ENCODE assay signal across 15 cellular contexts in the genomic region with DNA sequence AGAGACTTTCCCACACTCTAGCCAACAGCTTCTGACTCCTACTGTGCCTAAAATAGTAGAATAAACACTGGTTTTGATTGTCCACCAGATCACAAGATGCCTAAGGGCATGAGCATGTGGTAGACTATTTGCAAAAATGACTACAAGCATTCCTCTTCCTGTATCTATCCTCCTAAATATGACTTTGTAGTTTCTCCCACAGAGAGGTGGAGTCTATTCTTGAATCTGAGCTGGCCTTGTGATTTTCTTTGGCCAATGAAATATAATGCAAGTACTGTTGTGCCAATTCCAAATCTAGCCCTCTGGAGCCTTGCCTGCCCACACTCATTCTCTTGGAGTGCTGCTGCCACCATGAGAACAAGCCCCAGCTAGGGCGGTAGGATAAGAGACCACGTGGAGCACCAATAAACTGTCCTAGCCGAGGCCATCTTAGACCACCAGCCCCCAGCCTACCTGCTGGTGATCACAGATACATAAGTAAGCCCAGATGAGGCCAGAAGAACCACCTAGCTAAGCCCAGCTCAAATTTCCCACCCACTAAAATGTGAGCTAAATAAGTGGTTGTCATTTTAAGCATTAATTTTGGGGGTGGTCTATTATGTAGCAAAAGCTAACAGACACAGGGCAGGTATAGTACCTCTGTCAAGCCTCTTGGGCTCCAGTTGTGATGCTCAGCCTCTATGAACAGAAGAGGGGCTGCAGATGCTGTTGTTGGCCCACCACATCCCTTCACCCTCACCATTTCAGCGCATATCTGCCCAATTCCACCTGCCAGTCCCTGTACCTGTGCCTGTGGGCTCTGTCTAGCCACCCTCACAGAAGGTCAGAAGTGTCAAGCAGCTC. TPM values are rescaled to one million over a fixed set of nuclear protein-coding genes. Genes with fewer than 3 reads are reported as not detected.
DNase-seq lines count a peak whose midpoint lies in the region; ATAC-seq and TF ChIP-seq lines count a peak whose summit lies in the region.
"Had no signal": no experiment of that assay in that cellular context is flagged by ENCODE, and none has a peak within 500 bp of the region (broad histone marks: within the 10 kb centered on the region; RNA-seq: fewer than 3 reads in every experiment).

No MANE protein-coding gene starts in this region.

- peaks cover 8% of the 10 kb centered on the region for H3K4me1 ChIP-seq in foreskin keratinocyte
- H3K4me1 ChIP-seq in tibial artery = peaks cover 0 to 12% (median 10%) of the 10 kb centered on the region in 4 donors
- peaks cover 21% of the 10 kb centered on the region for H3K4me1 ChIP-seq in hepatocyte (ENCODE audit: insufficient read depth)

- intact Hi-C loops in activated CD4-positive, alpha-beta T cell treated with anti-CD3 and anti-CD28 coated beads for 36 hours (cut with DNase I, micrococcal nuclease) = no loop called here
- intact Hi-C loops in tibial artery (cut with DNase I; ENCODE audit: low total_unique reads) = no loop called here

- H3K27me3 Mint-ChIP-seq in activated CD4-positive, alpha-beta T cell treated with anti-CD3 and anti-CD28 coated beads, Interleukin-2, amount 10 ng/mL, durations not matched to agents 7 days and 5 days = no peaks in the 10 kb centered on the region
- H3K27me3 Mint-ChIP-seq in activated CD4-positive, alpha-beta T cell treated with anti-CD3 and anti-CD28 coated beads for 36 hours = no peaks in the 10 kb centered on the region
- no peaks in the 10 kb centered on the region for H3K27me3 Mint-ChIP-seq in activated T-helper 17 cell treated with anti-CD3 and anti-CD28 coated beads, Interleukin-2, amount 50 U/mL, for 72 hours

- DNase-seq in activated CD4-positive, alpha-beta T cell treated with anti-CD3 and anti-CD28 coated beads, Interleukin-2, amount 10 ng/mL, durations not matched to agents 7 days and 5 days = no peak
- DNase-seq in activated CD4-positive, alpha-beta T cell treated with anti-CD3 and anti-CD28 coated beads for 36 hours = no peak
- peak in 1 of 2 donors; percentile 87 for DNase-seq in foreskin keratinocyte
- DNase-seq in tibial artery = peak in 1 of 2 donors; percentile 21
- DNase-seq in hepatocyte (ENCODE audit: low spot score) = no peak
- DNase-seq in NCI-H1694 (lab: John Stamatoyannopoulos, UW) = no peak
- DNase-seq: activated naive CD4-positive, alpha-beta T cell; AML-193; effector CD8-positive, alpha-beta T cell; immature natural killer cell; natural killer cell; NCI-H2029 had no signal

- H3K79me2 ChIP-seq in hepatocyte = no peaks in the 10 kb centered on the region

- no peak overlapping the region for H3K4me3 Mint-ChIP-seq in activated CD4-positive, alpha-beta T cell treated with anti-CD3 and anti-CD28 coated beads, Interleukin-2, amount 10 ng/mL, durations not matched to agents 7 days and 5 days
- H3K4me3 Mint-ChIP-seq in activated CD4-positive, alpha-beta T cell treated with anti-CD3 and anti-CD28 coated beads for 36 hours = no peak overlapping the region
- H3K4me3 Mint-ChIP-seq in activated T-helper 17 cell treated with anti-CD3 and anti-CD28 coated beads, Interleukin-2, amount 50 U/mL, for 72 hours = no peak overlapping the region
- H3K4me3 Mint-ChIP-seq: immature natural killer cell, natural killer cell, WTC11 had no signal

- ATAC-seq in activated CD4-positive, alpha-beta T cell treated with anti-CD3 and anti-CD28 coated beads for 36 hours = no peak
- ATAC-seq in activated T-helper 17 cell treated with anti-CD3 and anti-CD28 coated beads, Interleukin-2, amount 50 U/mL, for 72 hours (replicated peaks) = no peak
- peak; percentile 45 for ATAC-seq in foreskin keratinocyte
- ATAC-seq in GM21528 (IDR thresholded peaks at IDR 0.05; ENCODE audit: low FRiP score, unreplicated experiment) = no peak
- ATAC-seq: natural killer cell had no signal

- H3K27me3 ChIP-seq in foreskin keratinocyte (no peaks in the 10 kb centered on the region), tibial artery (no peaks in the 10 kb centered on the region), hepatocyte (no peaks in the 10 kb centered on the region)

- H3K27ac Mint-ChIP-seq in activated CD4-positive, alpha-beta T cell treated with anti-CD3 and anti-CD28 coated beads, Interleukin-2, amount 10 ng/mL, durations not matched to agents 7 days and 5 days = peak overlapping the region; percentile 14
- no peak overlapping the region for H3K27ac Mint-ChIP-seq in activated CD4-positive, alpha-beta T cell treated with anti-CD3 and anti-CD28 coated beads for 36 hours
- peak overlapping the region; percentile 34 for H3K27ac Mint-ChIP-seq in activated T-helper 17 cell treated with anti-CD3 and anti-CD28 coated beads, Interleukin-2, amount 50 U/mL, for 72 hours
- H3K27ac Mint-ChIP-seq: WTC11 had no signal

- H3K27ac ChIP-seq in foreskin keratinocyte (no peak overlapping the region), tibial artery (peak overlapping the region; percentile 49 to 55), hepatocyte (no peak overlapping the region)

- no peak overlapping the region for H3K4me3 ChIP-seq in tibial artery
- H3K4me3 ChIP-seq in hepatocyte = no peak overlapping the region

- H3K36me3 ChIP-seq in tibial artery = no peaks in the 10 kb centered on the region
- H3K36me3 ChIP-seq in hepatocyte (replicated peaks; ENCODE audit: insufficient read depth, low read depth) = no peaks in the 10 kb centered on the region

- CTCF ChIA-PET in activated CD4-positive, alpha-beta T cell treated with anti-CD3 and anti-CD28 coated beads, Interleukin-2, amount 10 ng/mL, durations not matched to agents 7 days and 5 days (lab: Charles Lee) = interaction anchor here (0.8 to 3.3 kb wide), 4 partner anchors 9 to 41 kb away, joined by 3 to 13 read pairs (median 6); no protein-coding TSS in a partner anchor
- CTCF ChIA-PET in activated CD4-positive, alpha-beta T cell treated with anti-CD3 and anti-CD28 coated beads for 36 hours (lab: Charles Lee) = interaction anchor here (0.5 to 6.2 kb wide), 6 partner anchors 8 to 515 kb away, joined by 3 to 38 read pairs (median 4); no protein-coding TSS in a partner anchor

- no peak overlapping the region for H3K4me2 ChIP-seq in hepatocyte

- POLR2A ChIA-PET in activated CD4-positive, alpha-beta T cell treated with anti-CD3 and anti-CD28 coated beads, Interleukin-2, amount 10 ng/mL, durations not matched to agents 7 days and 5 days (lab: Charles Lee) = no interaction called here
- POLR2A ChIA-PET in activated CD4-positive, alpha-beta T cell treated with anti-CD3 and anti-CD28 coated beads for 36 hours (lab: Charles Lee) = interaction anchor here (0.6 kb wide), 1 partner anchor 9 kb away, joined by 7 read pairs; no protein-coding TSS in a partner anchor

- H3K9me3 Mint-ChIP-seq in activated CD4-positive, alpha-beta T cell treated with anti-CD3 and anti-CD28 coated beads, Interleukin-2, amount 10 ng/mL, durations not matched to agents 7 days and 5 days = peaks cover 10% of the 10 kb centered on the region
- peaks cover 12% of the 10 kb centered on the region for H3K9me3 Mint-ChIP-seq in activated CD4-positive, alpha-beta T cell treated with anti-CD3 and anti-CD28 coated beads for 36 hours (ENCODE audit: low read depth)
- H3K9me3 Mint-ChIP-seq in activated T-helper 17 cell treated with anti-CD3 and anti-CD28 coated beads, Interleukin-2, amount 50 U/mL, for 72 hours = peaks cover 4% of the 10 kb centered on the region
- H3K9me3 Mint-ChIP-seq: immature natural killer cell, natural killer cell, WTC11 had no signal

- WGBS in hepatocyte (ENCODE audit: low lambda C conversion rate, missing lambda C conversion rate) = 95% methylated on average over 4 of the region's 4 CpGs

- peaks cover 20% of the 10 kb centered on the region for H3K36me3 Mint-ChIP-seq in activated CD4-positive, alpha-beta T cell treated with anti-CD3 and anti-CD28 coated beads, Interleukin-2, amount 10 ng/mL, durations not matched to agents 7 days and 5 days (ENCODE audit: low read depth)
- H3K36me3 Mint-ChIP-seq in activated CD4-positive, alpha-beta T cell treated with anti-CD3 and anti-CD28 coated beads for 36 hours (ENCODE audit: low read depth) = peaks cover 2% of the 10 kb centered on the region
- no peaks in the 10 kb centered on the region for H3K36me3 Mint-ChIP-seq in activated T-helper 17 cell treated with anti-CD3 and anti-CD28 coated beads, Interleukin-2, amount 50 U/mL, for 72 hours (ENCODE audit: low read depth)
- H3K36me3 Mint-ChIP-seq: natural killer cell, WTC11 had no signal

- peaks cover 65% of the 10 kb centered on the region for H3K4me1 Mint-ChIP-seq in activated CD4-positive, alpha-beta T cell treated with anti-CD3 and anti-CD28 coated beads, Interleukin-2, amount 10 ng/mL, durations not matched to agents 7 days and 5 days
- H3K4me1 Mint-ChIP-seq in activated CD4-positive, alpha-beta T cell treated with anti-CD3 and anti-CD28 coated beads for 36 hours = peaks cover 74% of the 10 kb centered on the region
- peaks cover 53% of the 10 kb centered on the region for H3K4me1 Mint-ChIP-seq in activated T-helper 17 cell treated with anti-CD3 and anti-CD28 coated beads, Interleukin-2, amount 50 U/mL, for 72 hours

- H3K9me3 ChIP-seq in tibial artery (no peaks in the 10 kb centered on the region), hepatocyte (ENCODE audit: low read depth) (no peaks in the 10 kb centered on the region)

- TF ChIP-seq CTCF in foreskin keratinocyte (conservative IDR thresholded peaks at IDR 0.05) (peak; percentile 26), tibial artery (IDR thresholded peaks at IDR 0.05) (no peak), hepatocyte (IDR thresholded peaks at IDR 0.05; ENCODE audit: poor library complexity) (no peak)

- no peaks in the 10 kb centered on the region for H4K20me1 ChIP-seq in hepatocyte (ENCODE audit: insufficient read depth, poor library complexity, severe bottlenecking)

- H3K9me2 ChIP-seq in hepatocyte (replicated peaks; ENCODE audit: insufficient read depth) = no peaks in the 10 kb centered on the region

- H2AFZ ChIP-seq in hepatocyte = no peak overlapping the region

RNA-seq across cellular contexts. Expression of a gene that starts 17.9 kb away (rescaled TPM):
- total RNA-seq in activated CD4-positive, alpha-beta T cell treated with anti-CD3 and anti-CD28 coated beads, Interleukin-2, amount 10 ng/mL, durations not matched to agents 7 days and 5 days = 10 to 100 TPM; 81.7 to 82.2 TPM
- 10 to 100 TPM; 72.1 to 96.9 TPM for total RNA-seq in activated CD4-positive, alpha-beta T cell treated with anti-CD3 and anti-CD28 coated beads for 36 hours
- total RNA-seq in activated T-helper 17 cell treated with anti-CD3 and anti-CD28 coated beads, Interleukin-2, amount 50 U/mL, for 72 hours = 100 to 1,000 TPM in 1 of 2 donors, 10 to 100 TPM in 1; 57.7 to 146 TPM
- total RNA-seq in foreskin keratinocyte = 169 and 246 TPM in 2 replicates
- polyA plus RNA-seq in foreskin keratinocyte = 108 and 116 TPM in 2 replicates
- total RNA-seq in hepatocyte = 101 and 111 TPM in 2 replicates
- polyA plus RNA-seq in hepatocyte = 345 and 404 TPM in 2 replicates

Comparison
In these comparisons a context has a peak if more than half of its experiments do, and no peak if none do; other contexts are left out.
1. H3K27ac ChIP-seq: peak in tibial artery (2 of 2); none in foreskin keratinocyte (single experiment) and hepatocyte (single experiment).